ENCODE assay signal across 8 cellular contexts in genomic region chr16:88453621-88454314, GRCh38. TPM values are rescaled to one million over a fixed set of nuclear protein-coding genes. Genes with fewer than 3 reads are reported as not detected.
A peak's percentile ranks its signal among the peaks of the same experiment; 100 is the strongest.
DNase-seq lines count a peak whose midpoint lies in the region; ATAC-seq, FAIRE-seq and TF ChIP-seq lines count a peak whose summit lies in the region.

No MANE protein-coding gene starts in this region.

- in situ Hi-C loops in KBM-7 (cut with MboI; ENCODE audit: low pct_unique_long_range_greater_than_20kb, low sequenced_read_pairs): no loop called here

- peak overlapping the region; percentile 98 for H3K4me3 Mint-ChIP-seq in CD4-positive, alpha-beta T cell
- H3K4me3 Mint-ChIP-seq in activated naive CD8-positive, alpha-beta T cell treated with anti-CD3 and anti-CD28 coated beads, Interleukin-2, amount 10 ng/mL, durations not matched to agents 7 days and 5 days: peak overlapping the region; percentile 87

- 0 to 1% (median 1%) methylated on average over 20 to 77 of the region's 77 CpGs for WGBS in stomach, 5 donors

- no peaks in the 10 kb centered on the region for H3K27me3 Mint-ChIP-seq in CD4-positive, alpha-beta T cell
- peaks cover 3% of the 10 kb centered on the region for H3K27me3 Mint-ChIP-seq in activated naive CD8-positive, alpha-beta T cell treated with anti-CD3 and anti-CD28 coated beads, Interleukin-2, amount 10 ng/mL, durations not matched to agents 7 days and 5 days

- CTCF ChIA-PET in CD4-positive, alpha-beta T cell (lab: Charles Lee): no interaction called here

- peak overlapping the region; percentile 56 to 63 for H3K4me3 ChIP-seq in left lung
- H3K4me3 ChIP-seq in stomach: peak overlapping the region; percentile 61 to 78 (median 70)

- peak overlapping the region; percentile 41 for H3K27ac ChIP-seq in CD4-positive, alpha-beta T cell (ENCODE audit: low read depth, low read length)
- peak overlapping the region in 1 of 2 donors; percentile 29 for H3K27ac ChIP-seq in left lung
- H3K27ac ChIP-seq in stomach: peak overlapping the region; percentile 79 to 89 (median 85)

- no peak for ATAC-seq in CD4-positive, alpha-beta T cell (ENCODE audit: poor library complexity)
- peak; percentile 1 for ATAC-seq in activated naive CD8-positive, alpha-beta T cell treated with anti-CD3 and anti-CD28 coated beads, Interleukin-2, amount 10 ng/mL, durations not matched to agents 7 days and 5 days (ENCODE audit: low read depth)
- ATAC-seq in left lung: no peak
- ATAC-seq in GM18511 (IDR thresholded peaks at IDR 0.05; ENCODE audit: unreplicated experiment): no peak

- TF ChIP-seq POLR2A in stomach (IDR thresholded peaks at IDR 0.05): no peak

- H3K27me3 ChIP-seq in CD4-positive, alpha-beta T cell (ENCODE audit: control insufficient read depth, insufficient read depth, low read length): no peaks in the 10 kb centered on the region
- H3K27me3 ChIP-seq in left lung: peaks cover 0 to 55% of the 10 kb centered on the region in 2 donors
- H3K27me3 ChIP-seq in stomach: peaks cover 0 to 49% (median 5%) of the 10 kb centered on the region in 3 donors

- H3K36me3 Mint-ChIP-seq in CD4-positive, alpha-beta T cell (ENCODE audit: low read depth): peaks cover 15% of the 10 kb centered on the region
- no peaks in the 10 kb centered on the region for H3K36me3 Mint-ChIP-seq in activated naive CD8-positive, alpha-beta T cell treated with anti-CD3 and anti-CD28 coated beads, Interleukin-2, amount 10 ng/mL, durations not matched to agents 7 days and 5 days

- no peak for FAIRE-seq in RCC 7860 (lab: Jason Lieb, UNC)

- POLR2A ChIA-PET in CD4-positive, alpha-beta T cell (lab: Charles Lee): interaction anchor here (1.1 to 2.2 kb wide), 8 partner anchors 12 to 503 kb away, joined by 3 to 16 read pairs (median 4); partner anchors contain the start of genes BANP and ZC3H18
- POLR2A ChIA-PET in activated naive CD8-positive, alpha-beta T cell treated with anti-CD3 and anti-CD28 coated beads, Interleukin-2, amount 10 ng/mL, durations not matched to agents 7 days and 5 days (lab: Charles Lee): interaction anchor here (0.5 to 1.8 kb wide), 8 partner anchors 11 to 675 kb away, joined by 3 to 12 read pairs (median 4); partner anchors contain the start of gene ZC3H18

- peak overlapping the region; percentile 90 for H3K27ac Mint-ChIP-seq in CD4-positive, alpha-beta T cell
- H3K27ac Mint-ChIP-seq in activated naive CD8-positive, alpha-beta T cell treated with anti-CD3 and anti-CD28 coated beads, Interleukin-2, amount 10 ng/mL, durations not matched to agents 7 days and 5 days: peak overlapping the region; percentile 21

- H3K4me1 ChIP-seq in left lung (peaks cover 11 to 40% of the 10 kb centered on the region in 2 donors), stomach (peaks cover 37 to 71% (median 58%) of the 10 kb centered on the region in 4 donors)

- intact Hi-C loops in CD4-positive, alpha-beta T cell (cut with DNase I, micrococcal nuclease): loop anchor here (1.0 to 10.0 kb wide), 9 partner anchors 81 to 1069 kb away; partner anchors contain the start of genes CTU2 (in 2 of the 2), RNF166 (in 2 of the 2), BANP (in 1 of the 2) and FBXO31 (in 1 of the 2)
- intact Hi-C loops in left lung (cut with DNase I) (no loop called here), stomach (cut with DNase I; ENCODE audit: low total_unique reads) (no loop called here)

- no peaks in the 10 kb centered on the region for H3K9me3 ChIP-seq in CD4-positive, alpha-beta T cell (ENCODE audit: control insufficient read depth, low read length)
- H3K9me3 ChIP-seq in left lung (no peaks in the 10 kb centered on the region), stomach (no peaks in the 10 kb centered on the region)

- no peaks in the 10 kb centered on the region for H3K36me3 ChIP-seq in left lung
- no peaks in the 10 kb centered on the region for H3K36me3 ChIP-seq in stomach

- TF ChIP-seq CTCF in CD4-positive, alpha-beta T cell (IDR thresholded peaks at IDR 0.05): no peak
- TF ChIP-seq CTCF in left lung (IDR thresholded peaks at IDR 0.05) (no peak), stomach (IDR thresholded peaks at IDR 0.05) (no peak)

- peaks cover 26% of the 10 kb centered on the region for H3K4me1 Mint-ChIP-seq in CD4-positive, alpha-beta T cell (ENCODE audit: low read depth)
- peaks cover 12% of the 10 kb centered on the region for H3K4me1 Mint-ChIP-seq in activated naive CD8-positive, alpha-beta T cell treated with anti-CD3 and anti-CD28 coated beads, Interleukin-2, amount 10 ng/mL, durations not matched to agents 7 days and 5 days

- TF ChIP-seq EP300 in stomach (IDR thresholded peaks at IDR 0.05): no peak

- no peaks in the 10 kb centered on the region for H3K9me3 Mint-ChIP-seq in CD4-positive, alpha-beta T cell
- no peaks in the 10 kb centered on the region for H3K9me3 Mint-ChIP-seq in activated naive CD8-positive, alpha-beta T cell treated with anti-CD3 and anti-CD28 coated beads, Interleukin-2, amount 10 ng/mL, durations not matched to agents 7 days and 5 days

- DNase-seq in CD4-positive, alpha-beta T cell: peak in 3 of 10 experiments; percentile 26 to 33 (median 30)
- DNase-seq in KBM-7 (peak; percentile 37), left lung (no peak), stomach (no peak), RCC 7860 (ENCODE audit: low spot score) (no peak), NOMO-1 treated with DMSO at 0.1 percent for 48 hours (lab: John Stamatoyannopoulos, UW; ENCODE audit: unreplicated experiment) (no peak)
- DNase-seq in activated naive CD8-positive, alpha-beta T cell treated with anti-CD3 and anti-CD28 coated beads, Interleukin-2, amount 10 ng/mL, durations not matched to agents 7 days and 5 days: peak; percentile 66

RNA-seq across cellular contexts. Expression of gene ZFPM1, which starts 0.7 kb away (rescaled TPM):
- total RNA-seq in CD4-positive, alpha-beta T cell: 10 to 100 TPM; 22.8 to 24.2 TPM
- total RNA-seq in activated naive CD8-positive, alpha-beta T cell treated with anti-CD3 and anti-CD28 coated beads, Interleukin-2, amount 10 ng/mL, durations not matched to agents 7 days and 5 days: 10 to 100 TPM; 19.0 to 19.2 TPM
- 1 to 10 TPM; 6.2 to 7.0 TPM for total RNA-seq in left lung
- total RNA-seq in stomach: 10 to 100 TPM in 4 of 5 donors, 1 to 10 TPM in 1; 3.9 to 85.7 (median 20.5) TPM
- polyA plus RNA-seq in stomach: 10 to 100 TPM in 1 of 3 donors, 1 to 10 TPM in 2; 4.1 to 10.6 (median 4.2) TPM

Comparison
In these comparisons a context has a peak if more than half of its experiments do, and no peak if none do; other contexts are left out.
1. DNase-seq: peak in KBM-7 (single experiment) and activated naive CD8-positive, alpha-beta T cell treated with anti-CD3 and anti-CD28 coated beads, Interleukin-2, amount 10 ng/mL, durations not matched to agents 7 days and 5 days (single experiment); none in left lung (0 of 2), stomach (single experiment), RCC 7860 (single experiment) and NOMO-1 treated with DMSO at 0.1 percent for 48 hours (single experiment).
2. intact Hi-C loops: an anchor here in CD4-positive, alpha-beta T cell (1.0 to 10.0 kb wide); none called in left lung and stomach.